Comparison of ENCODE assay signal across 20 cellular contexts in genomic region chr3:182486459-182486858, GRCh38.
DNase-seq lines count a peak whose midpoint lies in the region; ATAC-seq and TF ChIP-seq lines count a peak whose summit lies in the region.
"Had no signal": no experiment of that assay in that cellular context is flagged by ENCODE, and none has a peak within 500 bp of the region (broad histone marks: within the 10 kb centered on the region; RNA-seq: fewer than 3 reads in every experiment).

No MANE protein-coding gene starts in this region.

- ATAC-seq in PC-3 (no peak), GM21576 (IDR thresholded peaks at IDR 0.05; ENCODE audit: unreplicated experiment) (no peak)
- ATAC-seq in naive thymus-derived CD8-positive, alpha-beta T cell, result no peak
- ATAC-seq: lower lobe of right lung, SK-N-SH treated with all-trans-retinoic acid at 6 μM for 48 hours had no signal

- no peaks in the 10 kb centered on the region for H3K9me3 ChIP-seq in BLaER1
- H3K9me3 ChIP-seq in HEK293 (ENCODE audit: control insufficient read depth, insufficient read depth, low read depth, low read length), result no peaks in the 10 kb centered on the region
- H3K9me3 ChIP-seq in PC-3 (ENCODE audit: low read length), result no peaks in the 10 kb centered on the region
- no peaks in the 10 kb centered on the region for H3K9me3 ChIP-seq in hepatocyte (ENCODE audit: low read depth)
- no peaks in the 10 kb centered on the region for H3K9me3 ChIP-seq in tibial nerve
- H3K9me3 ChIP-seq: colonic mucosa, lower lobe of right lung, tibial artery had no signal

- H3K36me3 Mint-ChIP-seq in naive thymus-derived CD8-positive, alpha-beta T cell, result no peaks in the 10 kb centered on the region
- H3K36me3 Mint-ChIP-seq: IgD-negative memory B cell had no signal

- H3K4me2 ChIP-seq in BLaER1 (peak overlapping the region; percentile 57; the same call in 1 of the 2 replicates), PC-3 (ENCODE audit: low read length) (0 out of 2 replicates have a peak overlapping the region, but pooled peaks have one; percentile 1), hepatocyte (no peak overlapping the region)

- H3K27me3 Mint-ChIP-seq in naive thymus-derived CD8-positive, alpha-beta T cell, result peaks cover 0 to 5% (median 2%) of the 10 kb centered on the region in 5 donors
- H3K27me3 Mint-ChIP-seq: IgD-negative memory B cell; stimulated activated naive CD8-positive, alpha-beta T cell treated with anti-CD3 and anti-CD28 coated beads, Interleukin-15, Interleukin-2, amounts not matched to agents 100 ng/mL and 50 ng/mL, for 24 hours had no signal

- H3K27ac ChIP-seq in BLaER1 (no peak overlapping the region), HEK293 (ENCODE audit: extremely low read depth, low read depth, low read length) (peak overlapping the region; percentile 3; the same call in 1 of the 2 replicates), PC-3 (ENCODE audit: low read length) (no peak overlapping the region), hepatocyte (peak overlapping the region; percentile 10), tibial nerve (no peak overlapping the region)
- H3K27ac ChIP-seq: colonic mucosa, lower lobe of right lung, tibial artery had no signal

- H4K20me1 ChIP-seq in BLaER1 (no peaks in the 10 kb centered on the region), PC-3 (ENCODE audit: low read length) (no peaks in the 10 kb centered on the region), hepatocyte (ENCODE audit: insufficient read depth, poor library complexity, severe bottlenecking) (no peaks in the 10 kb centered on the region)

- H3K79me2 ChIP-seq in PC-3 (ENCODE audit: low read length), result no peaks in the 10 kb centered on the region
- no peaks in the 10 kb centered on the region for H3K79me2 ChIP-seq in hepatocyte

- no peaks in the 10 kb centered on the region for H3K4me1 Mint-ChIP-seq in naive thymus-derived CD8-positive, alpha-beta T cell

- intact Hi-C loops in PC-3 (cut with micrococcal nuclease), result loop anchor here (5.0 kb wide), 1 partner anchor 119 kb away; no protein-coding TSS in a partner anchor

- H3K27ac Mint-ChIP-seq in naive thymus-derived CD8-positive, alpha-beta T cell, result no peak overlapping the region
- H3K27ac Mint-ChIP-seq: activated naive CD4-positive, alpha-beta T cell treated with anti-CD3 and anti-CD28 coated beads for 36 hours; IgD-negative memory B cell; stimulated activated naive CD8-positive, alpha-beta T cell treated with anti-CD3 and anti-CD28 coated beads, Interleukin-15, Interleukin-2, amounts not matched to agents 100 ng/mL and 50 ng/mL, for 24 hours had no signal

- no peak overlapping the region for H3K4me3 Mint-ChIP-seq in naive thymus-derived CD8-positive, alpha-beta T cell
- H3K4me3 Mint-ChIP-seq: activated naive CD4-positive, alpha-beta T cell treated with anti-CD3 and anti-CD28 coated beads for 36 hours; IgD-negative memory B cell; stimulated activated naive CD8-positive, alpha-beta T cell treated with anti-CD3 and anti-CD28 coated beads, Interleukin-15, Interleukin-2, amounts not matched to agents 100 ng/mL and 50 ng/mL, for 24 hours had no signal

- no peak for TF ChIP-seq CTCF in HEK293 (tag by site-specific recombination; IDR thresholded peaks at IDR 0.05)
- no peak for TF ChIP-seq CTCF in PC-3 (conservative IDR thresholded peaks at IDR 0.05; ENCODE audit: low read depth, low read length)
- no peak for TF ChIP-seq CTCF in hepatocyte (IDR thresholded peaks at IDR 0.05; ENCODE audit: poor library complexity)
- TF ChIP-seq CTCF in tibial nerve (IDR thresholded peaks at IDR 0.05), result no peak

- H3K9me3 Mint-ChIP-seq in naive thymus-derived CD8-positive, alpha-beta T cell, result no peaks in the 10 kb centered on the region
- H3K9me3 Mint-ChIP-seq: activated naive CD4-positive, alpha-beta T cell treated with anti-CD3 and anti-CD28 coated beads for 36 hours; stimulated activated naive CD8-positive, alpha-beta T cell treated with anti-CD3 and anti-CD28 coated beads, Interleukin-15, Interleukin-2, amounts not matched to agents 100 ng/mL and 50 ng/mL, for 24 hours had no signal

- CTCF ChIA-PET in HEK293 (lab: Yijun Ruan, JAX) (interaction anchor here (0.6 kb wide), 1 partner anchor 111 kb away, joined by 3 read pairs; no protein-coding TSS in a partner anchor), PC-3 (lab: Charles Lee) (no interaction called here)

- POLR2A ChIA-PET in HEK293 (lab: Yijun Ruan, JAX), result interaction anchor here (0.6 kb wide), 1 partner anchor 143 kb away, joined by 3 read pairs; no protein-coding TSS in a partner anchor
- POLR2A ChIA-PET in PC-3 (lab: Charles Lee; ENCODE audit: unreplicated experiment), result interaction anchor here (0.7 kb wide), 1 partner anchor 17 kb away, joined by 6 read pairs; no protein-coding TSS in a partner anchor
- POLR2A ChIA-PET in naive thymus-derived CD8-positive, alpha-beta T cell (lab: Charles Lee), result no interaction called here

- H3K9ac ChIP-seq in BLaER1 (no peak overlapping the region), PC-3 (ENCODE audit: low read length) (no peak overlapping the region)

- DNase-seq in PC-3 (peak; percentile 16), hepatocyte (ENCODE audit: low spot score) (peak; percentile 20), tibial nerve (ENCODE audit: low spot score in 2 of 2) (no peak), anterior cingulate cortex (lab: John Stamatoyannopoulos, UW) (no peak)
- no peak for DNase-seq in naive thymus-derived CD8-positive, alpha-beta T cell
- DNase-seq: activated CD4-positive, alpha-beta T cell treated with anti-CD3 and anti-CD28 coated beads for 48 hours; activated naive CD4-positive, alpha-beta T cell treated with anti-CD3 and anti-CD28 coated beads for 36 hours; activated T-cell treated with anti-CD3 and anti-CD28 coated beads, Interleukin-2, amount 50 U/mL, for 48 hours; colonic mucosa; effector memory CD4-positive, alpha-beta T cell; islet precursor cell; lower lobe of right lung; NCI-H1105; tibial artery had no signal

- no peak for TF ChIP-seq EP300 in tibial nerve (IDR thresholded peaks at IDR 0.05)

- H3K36me3 ChIP-seq in BLaER1, result no peaks in the 10 kb centered on the region
- H3K36me3 ChIP-seq in HEK293 (ENCODE audit: control insufficient read depth in 2 of 2, insufficient read depth in 1 of 2, low read length in 2 of 2), result no peaks in the 10 kb centered on the region
- no peaks in the 10 kb centered on the region for H3K36me3 ChIP-seq in PC-3 (ENCODE audit: low read depth, low read length)
- no peaks in the 10 kb centered on the region for H3K36me3 ChIP-seq in hepatocyte (replicated peaks; ENCODE audit: insufficient read depth, low read depth)
- no peaks in the 10 kb centered on the region for H3K36me3 ChIP-seq in tibial nerve
- H3K36me3 ChIP-seq: colonic mucosa, lower lobe of right lung, tibial artery had no signal

- no peaks in the 10 kb centered on the region for H3F3A ChIP-seq in PC-3 (ENCODE audit: low read length, unreplicated experiment)

- no peak for TF ChIP-seq POLR2A in tibial nerve (IDR thresholded peaks at IDR 0.05)

- WGBS in hepatocyte (ENCODE audit: low lambda C conversion rate, missing lambda C conversion rate), result 75% methylated on average over 4 of the region's 4 CpGs
- WGBS in tibial nerve, 2 donors, result 72% methylated on average over 4 of the region's 4 CpGs

- BruUV-seq in PC-3 (replicated peaks; lab: Mats Ljungman, UMichigan), result no TSS peak

- H2AFZ ChIP-seq in PC-3 (ENCODE audit: low read length), result no peak overlapping the region
- H2AFZ ChIP-seq in hepatocyte, result no peak overlapping the region

- H3K4me1 ChIP-seq in BLaER1, result peaks cover 33% of the 10 kb centered on the region
- peaks cover 11% of the 10 kb centered on the region; the same call in 1 of the 2 replicates for H3K4me1 ChIP-seq in HEK293 (ENCODE audit: control insufficient read depth, insufficient read depth, low read length)
- H3K4me1 ChIP-seq in PC-3 (ENCODE audit: insufficient read depth, low read length), result peaks cover 17% of the 10 kb centered on the region; the same call in 1 of the 2 replicates
- H3K4me1 ChIP-seq in hepatocyte (ENCODE audit: insufficient read depth), result peaks cover 12% of the 10 kb centered on the region
- peaks cover 0 to 5% (median 0%) of the 10 kb centered on the region in 4 donors for H3K4me1 ChIP-seq in tibial nerve
- H3K4me1 ChIP-seq: colonic mucosa, lower lobe of right lung, tibial artery had no signal

- H3K9me2 ChIP-seq in PC-3 (replicated peaks; ENCODE audit: low read length) (no peaks in the 10 kb centered on the region), hepatocyte (replicated peaks; ENCODE audit: insufficient read depth) (no peaks in the 10 kb centered on the region)

- H3K4me3 ChIP-seq in BLaER1, result no peak overlapping the region
- no peak overlapping the region for H3K4me3 ChIP-seq in HEK293 (ENCODE audit: low read depth, low read length)
- H3K4me3 ChIP-seq in PC-3 (ENCODE audit: low read length), result no peak overlapping the region
- no peak overlapping the region for H3K4me3 ChIP-seq in hepatocyte
- no peak overlapping the region for H3K4me3 ChIP-seq in tibial nerve
- H3K4me3 ChIP-seq: colonic mucosa, lower lobe of right lung, tibial artery had no signal

- H3K27me3 ChIP-seq in BLaER1 (no peaks in the 10 kb centered on the region), PC-3 (ENCODE audit: low read length) (no peaks in the 10 kb centered on the region), hepatocyte (no peaks in the 10 kb centered on the region), tibial nerve (no peaks in the 10 kb centered on the region)
- H3K27me3 ChIP-seq: colonic mucosa, tibial artery had no signal

TF ChIP-seq in HEK293, 187 proteins besides CTCF, POLR2A, EP300 and RAD21 (continues in another document):
- 0 out of 2 replicates have a peak, but pooled peaks have one; percentile 9 for TF ChIP-seq ZNF366 (tag by site-specific recombination; conservative IDR thresholded peaks at IDR 0.05)
- TF ChIP-seq PRDM4 (tag by site-specific recombination; IDR thresholded peaks at IDR 0.05), result 0 out of 2 replicates have a peak, but pooled peaks have one; percentile 27

Comparison
In these comparisons a context has a peak if more than half of its experiments do, and no peak if none do; other contexts are left out.
1. H3K27ac ChIP-seq: peak in HEK293 (single experiment) and hepatocyte (single experiment); none in BLaER1 (single experiment), PC-3 (single experiment) and tibial nerve (0 of 4).
2. DNase-seq: peak in PC-3 (single experiment) and hepatocyte (single experiment); none in tibial nerve (0 of 2), anterior cingulate cortex (0 of 58) and naive thymus-derived CD8-positive, alpha-beta T cell (0 of 10).